In the genomic region with DNA sequence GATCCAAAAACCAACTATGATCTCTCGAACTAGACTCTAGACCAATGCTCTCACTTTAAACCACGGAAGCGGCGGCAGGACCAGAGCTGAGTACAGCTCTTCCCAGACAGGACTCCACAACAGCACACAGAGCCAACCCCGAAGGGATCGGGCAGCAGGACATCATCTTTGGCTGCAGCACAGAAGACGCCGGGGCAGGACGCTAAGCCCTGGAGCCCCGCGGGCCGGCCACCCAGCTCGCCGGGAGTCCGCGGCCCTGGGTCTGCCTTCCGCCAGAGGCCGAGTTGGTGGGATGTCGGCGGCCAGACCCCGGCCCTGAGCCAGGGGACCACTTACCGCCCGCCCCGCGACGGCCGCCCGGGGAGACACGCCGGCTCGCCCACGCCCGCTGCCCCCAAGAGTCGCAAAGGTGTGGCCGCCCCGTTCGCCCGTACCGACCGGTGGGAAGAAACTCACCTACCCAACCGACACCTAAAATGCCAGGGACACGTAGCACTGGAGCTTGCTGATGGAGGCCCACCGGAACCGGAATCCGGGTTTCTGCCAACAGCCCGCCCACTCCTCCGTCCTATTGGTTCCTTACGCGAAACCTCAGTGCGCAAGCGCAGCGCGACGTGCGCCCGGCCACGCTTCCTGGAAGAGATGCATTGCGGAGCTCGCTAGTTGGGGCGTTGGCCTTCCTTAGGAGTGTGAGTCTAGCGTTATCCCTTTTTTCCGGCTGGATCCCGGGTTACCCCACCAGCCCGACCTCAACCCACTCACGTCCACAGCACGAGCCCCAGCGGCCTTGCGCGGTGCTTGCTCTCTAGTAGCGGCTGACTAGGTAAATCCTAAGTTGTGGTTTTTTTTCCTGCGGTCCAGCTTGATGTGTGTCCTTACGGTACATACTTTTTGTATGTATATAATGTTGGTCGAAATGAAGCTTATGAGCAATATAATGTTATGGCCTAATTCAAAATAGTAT, we compare ENCODE assay signal across 8 cellular contexts. TPM values are rescaled to one million over a fixed set of nuclear protein-coding genes. Genes with fewer than 3 reads are reported as not detected.
A peak's percentile ranks its signal among the peaks of the same experiment; 100 is the strongest.
DNase-seq lines count a peak whose midpoint lies in the region; ATAC-seq, FAIRE-seq and TF ChIP-seq lines count a peak whose summit lies in the region.

SEC61G (minus strand) TSS at position 510 of the 964 bp plus-strand sequence. CDS start 1,623 bp downstream, outside the sequence.

- peak within 1 kb of the TSS; percentile 93 for H3K4me2 ChIP-seq in Loucy (ENCODE audit: low read depth, low read length, poor library complexity, severe bottlenecking)

- TF ChIP-seq CTCF in Loucy (conservative IDR thresholded peaks at IDR 0.05; ENCODE audit: low read length), result no peak
- no peak for TF ChIP-seq CTCF in natural killer cell (IDR thresholded peaks at IDR 0.05)

- H3K4me1 ChIP-seq in Loucy (ENCODE audit: insufficient read depth, low read length, poor library complexity, severe bottlenecking), result peaks cover 31% of the 10 kb centered on the region

- peaks cover 22 to 37% of the 10 kb centered on the region in 2 donors for H3K4me1 Mint-ChIP-seq in natural killer cell

- H3K79me2 ChIP-seq in Loucy (ENCODE audit: insufficient read depth, low read length), result peaks cover 56% of the 10 kb centered on the region

- no peaks in the 10 kb centered on the region for H3K36me3 Mint-ChIP-seq in natural killer cell

- peaks cover 6 to 11% of the 10 kb centered on the region in 2 donors for H3K27me3 Mint-ChIP-seq in natural killer cell (ENCODE audit: low read depth in 2 of 2)

- H3K9me2 ChIP-seq in Loucy (replicated peaks; ENCODE audit: low read depth, low read length), result no peaks in the 10 kb centered on the region

- no peak; the same call in none of the 2 replicates for TF ChIP-seq POLR2A in H54 (IDR thresholded peaks at IDR 0.05; ENCODE audit: low read depth, low read length)
- TF ChIP-seq POLR2A in Raji (IDR thresholded peaks at IDR 0.05; ENCODE audit: insufficient read depth, low read depth, low read length), result peak; percentile 93

- peak within 1 kb of the TSS; percentile 92 for H3K9ac ChIP-seq in Loucy (ENCODE audit: low read depth, low read length, poor library complexity, severe bottlenecking)

- H3K9me3 ChIP-seq in Loucy (ENCODE audit: insufficient read depth, low read depth, low read length), result no peaks in the 10 kb centered on the region

- peak within 1 kb of the TSS; percentile 97 for H3K4me3 Mint-ChIP-seq in natural killer cell

- DNase-seq in EL, result peak; percentile 97
- peak; percentile 100 for DNase-seq in H54 (ENCODE audit: insufficient read length, low spot score)
- peak; percentile 91 for DNase-seq in activated T-helper 9 cell treated with anti-CD3 and anti-CD28 coated beads, Interleukin-2, amount 50 U/mL, for 16 hours (ENCODE audit: low read depth)
- DNase-seq in fibroblast of peridontal ligament (ENCODE audit: extremely low read depth), result peak; percentile 97
- peak; percentile 94 for DNase-seq in natural killer cell
- DNase-seq in stimulated activated naive CD4-positive, alpha-beta T cell treated with Interleukin-2 at 50 U/mL for 16 hours (lab: John Stamatoyannopoulos, UW), result peak; percentile 95

- peaks cover 3% of the 10 kb centered on the region for H3K27me3 ChIP-seq in Loucy (ENCODE audit: insufficient read depth, low read length, poor library complexity, severe bottlenecking)

- peak within 1 kb of the TSS; percentile 97 for H2AFZ ChIP-seq in Loucy (ENCODE audit: low read length)

- intact Hi-C loops in natural killer cell (cut with micrococcal nuclease), result loop anchor here (5.0 kb wide), 2 partner anchors 498 to 1348 kb away; partner anchors contain the start of gene CHCHD2

- peak; percentile 97 for FAIRE-seq in H54 (lab: Jason Lieb, UNC)

- H4K20me1 ChIP-seq in Loucy (ENCODE audit: insufficient read depth, low read length, poor library complexity, severe bottlenecking), result peaks cover 41% of the 10 kb centered on the region

- H3F3A ChIP-seq in Loucy (ENCODE audit: low read depth), result no peaks in the 10 kb centered on the region

- peak within 1 kb of the TSS; percentile 89 to 91 for H3K27ac Mint-ChIP-seq in natural killer cell

- H3K9me3 Mint-ChIP-seq in natural killer cell, result no peaks in the 10 kb centered on the region

- ATAC-seq in natural killer cell, result peak; percentile 98

- peaks cover 7% of the 10 kb centered on the region; the same call in 1 of the 2 replicates for H3K36me3 ChIP-seq in Loucy (ENCODE audit: insufficient read depth, low read length)

- H3K4me3 ChIP-seq in Loucy (ENCODE audit: low read length, poor library complexity, severe bottlenecking), result peak within 1 kb of the TSS; percentile 98

RNA-seq across cellular contexts. Expression of gene SEC61G, which starts in this region (rescaled TPM):
- 10 to 100 TPM; 38.4 to 54.1 (median 41.0) TPM for total RNA-seq in natural killer cell

Comparison
In these comparisons a context has a peak if more than half of its experiments do, and no peak if none do; other contexts are left out.
1. Peak in every context shown above with its lines: DNase-seq, ATAC-seq and H3K4me3 ChIP-seq.